Comparison of ENCODE assay signal across 8 cellular contexts in the genomic region with DNA sequence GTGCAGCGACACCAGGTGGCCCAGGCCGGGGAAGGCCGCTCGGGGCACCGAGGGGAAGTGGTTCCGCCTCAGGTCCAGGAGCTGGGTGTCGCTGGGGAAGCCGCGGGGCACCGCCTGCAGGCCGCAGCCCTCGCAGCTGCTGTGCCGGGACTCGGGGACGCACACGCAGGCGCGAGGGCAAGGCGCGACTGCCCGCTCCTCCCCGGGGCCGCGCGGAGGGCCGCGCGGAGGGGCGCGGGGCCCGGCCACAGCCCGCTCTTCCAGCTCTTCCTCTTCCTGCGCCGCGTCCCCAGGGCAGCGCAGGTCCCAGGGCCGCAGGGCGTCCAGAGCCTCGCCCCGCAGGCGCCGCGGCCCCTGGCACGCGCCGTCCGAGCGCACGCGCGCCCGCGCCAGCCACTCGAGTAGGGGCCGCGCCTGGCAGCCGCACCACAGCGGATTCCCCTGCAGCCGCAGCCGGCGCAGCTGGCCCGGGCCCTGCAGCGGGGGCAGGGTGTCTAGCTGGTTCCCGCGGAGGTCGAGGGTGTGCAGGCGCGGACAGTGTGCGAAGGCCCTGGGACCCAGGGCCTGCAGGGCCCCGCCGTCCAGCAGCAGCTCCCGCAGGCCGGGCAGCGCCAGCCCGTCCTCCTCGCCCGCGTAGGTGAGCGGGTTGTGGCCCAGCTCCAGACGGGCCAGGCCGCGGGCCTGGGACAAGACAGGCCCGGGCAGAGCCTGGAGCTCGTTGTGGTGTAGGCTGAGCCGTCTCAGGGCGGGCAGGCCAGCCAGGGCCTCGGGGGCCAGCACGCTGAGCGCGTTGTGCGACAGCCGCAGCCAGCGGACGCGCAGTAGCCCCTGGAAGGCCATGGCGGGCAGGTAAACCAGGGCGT. TPM values are rescaled to one million over a fixed set of nuclear protein-coding genes. Genes with fewer than 3 reads are reported as not detected.
DNase-seq lines count a peak whose midpoint lies in the region; ATAC-seq and TF ChIP-seq lines count a peak whose summit lies in the region.

No MANE protein-coding gene starts in this region.

- ATAC-seq in HG03442 (IDR thresholded peaks at IDR 0.05; ENCODE audit: unreplicated experiment), result peak; percentile 64

- intact Hi-C loops in vagina (cut with DNase I), result no loop called here

- no peaks in the 10 kb centered on the region for H3K27me3 Mint-ChIP-seq in activated naive CD8-positive, alpha-beta T cell treated with anti-CD3 and anti-CD28 coated beads for 36 hours

- H3K4me1 ChIP-seq in right atrium auricular region (peaks cover 0 to 35% of the 10 kb centered on the region in 2 donors), vagina (peaks cover 23% of the 10 kb centered on the region)

- TF ChIP-seq POLR2A in vagina (IDR thresholded peaks at IDR 0.05), result no peak

- no peaks in the 10 kb centered on the region for H3K36me3 Mint-ChIP-seq in activated naive CD8-positive, alpha-beta T cell treated with anti-CD3 and anti-CD28 coated beads for 36 hours

- no peaks in the 10 kb centered on the region for H3K9me3 Mint-ChIP-seq in activated naive CD8-positive, alpha-beta T cell treated with anti-CD3 and anti-CD28 coated beads for 36 hours

- H3K4me3 ChIP-seq in right atrium auricular region (peak overlapping the region; percentile 15 to 57), vagina (peak overlapping the region; percentile 44 to 53)

- DNase-seq in NCI-H748 (lab: John Stamatoyannopoulos, UW; ENCODE audit: unreplicated experiment) (peak; percentile 71), NCI-H748 treated with DMSO at 0.1 percent for 48 hours (lab: John Stamatoyannopoulos, UW) (no peak), SK-N-DZ (ENCODE audit: low spot score) (peak; percentile 43), right atrium auricular region (ENCODE audit: low spot score) (peak; percentile 69), retina (peak; percentile 70), vagina (ENCODE audit: extremely low spot score in 2 of 2) (no peak)
- peak; percentile 86 for DNase-seq in activated naive CD8-positive, alpha-beta T cell treated with anti-CD3 and anti-CD28 coated beads for 36 hours

- H3K4me1 Mint-ChIP-seq in activated naive CD8-positive, alpha-beta T cell treated with anti-CD3 and anti-CD28 coated beads for 36 hours, result peaks cover 2% of the 10 kb centered on the region

- H3K27me3 ChIP-seq in right atrium auricular region (no peaks in the 10 kb centered on the region), vagina (no peaks in the 10 kb centered on the region)

- no peaks in the 10 kb centered on the region for H3K36me3 ChIP-seq in right atrium auricular region
- H3K36me3 ChIP-seq in vagina, result no peaks in the 10 kb centered on the region

- H3K9me3 ChIP-seq in right atrium auricular region (no peaks in the 10 kb centered on the region), vagina (no peaks in the 10 kb centered on the region)

- peak overlapping the region; percentile 53 for H3K4me3 Mint-ChIP-seq in activated naive CD8-positive, alpha-beta T cell treated with anti-CD3 and anti-CD28 coated beads for 36 hours

- no peak overlapping the region for H3K27ac Mint-ChIP-seq in activated naive CD8-positive, alpha-beta T cell treated with anti-CD3 and anti-CD28 coated beads for 36 hours

- TF ChIP-seq CTCF in right atrium auricular region (IDR thresholded peaks at IDR 0.05) (peak; percentile 32 to 74), vagina (IDR thresholded peaks at IDR 0.05) (peak in 1 of 3 experiments; percentile 52)

- H3K27ac ChIP-seq in right atrium auricular region (peak overlapping the region; percentile 50 to 67), vagina (no peak overlapping the region)

RNA-seq across cellular contexts. Expression of a gene that starts 2.8 kb away (rescaled TPM):
- polyA plus RNA-seq in SK-N-DZ (2014; cell fraction: cytosol; rRNA removed), result 1.1 and 2.8 TPM in 2 replicates
- 0.47 and 3.0 TPM in 2 replicates for polyA plus RNA-seq in SK-N-DZ (2014; cell fraction: nucleus; rRNA removed)
- under 1 TPM; 0.22 to 0.39 TPM for total RNA-seq in activated naive CD8-positive, alpha-beta T cell treated with anti-CD3 and anti-CD28 coated beads for 36 hours
- total RNA-seq in right atrium auricular region, result 10 to 100 TPM in 1 of 2 donors, 1 to 10 TPM in 1; 8.3 to 16.1 TPM
- 3.7 TPM for total RNA-seq in vagina

RNA-seq across cellular contexts. Expression of a gene that starts 32.8 kb away (rescaled TPM):
- polyA plus RNA-seq in SK-N-DZ (2014; cell fraction: cytosol; rRNA removed), result 24.6 and 28.3 TPM in 2 replicates
- polyA plus RNA-seq in SK-N-DZ (2014; cell fraction: nucleus; rRNA removed), result 30.6 and 40.3 TPM in 2 replicates
- total RNA-seq in activated naive CD8-positive, alpha-beta T cell treated with anti-CD3 and anti-CD28 coated beads for 36 hours, result 10 to 100 TPM; 40.8 to 46.6 TPM
- total RNA-seq in right atrium auricular region (10 to 100 TPM in 1 of 2 donors, 1 to 10 TPM in 1; 9.0 to 14.6 TPM), vagina (11.8 TPM)

RNA-seq across cellular contexts. Expression of a gene that starts 48.0 kb away (rescaled TPM):
- polyA plus RNA-seq in SK-N-DZ (2014; cell fraction: cytosol; rRNA removed), result 96.5 and 99.1 TPM in 2 replicates
- 87.6 and 101 TPM in 2 replicates for polyA plus RNA-seq in SK-N-DZ (2014; cell fraction: nucleus; rRNA removed)
- total RNA-seq in activated naive CD8-positive, alpha-beta T cell treated with anti-CD3 and anti-CD28 coated beads for 36 hours, result 100 to 1,000 TPM; 176 to 177 TPM
- 10 to 100 TPM; 22.3 to 33.3 TPM for total RNA-seq in right atrium auricular region
- total RNA-seq in vagina, result 45.7 TPM

Comparison
In these comparisons a context has a peak if more than half of its experiments do, and no peak if none do; other contexts are left out.
1. DNase-seq: peak in NCI-H748 (single experiment), SK-N-DZ (single experiment), activated naive CD8-positive, alpha-beta T cell treated with anti-CD3 and anti-CD28 coated beads for 36 hours (single experiment), right atrium auricular region (single experiment) and retina (single experiment); none in NCI-H748 treated with DMSO at 0.1 percent for 48 hours (single experiment) and vagina (0 of 2).